ENCODE assay signal across 26 cellular contexts in genomic region chr15:57387011-57387410, GRCh38. TPM values are rescaled to one million over a fixed set of nuclear protein-coding genes. Genes with fewer than 3 reads are reported as not detected.
DNase-seq lines count a peak whose midpoint lies in the region; ATAC-seq and TF ChIP-seq lines count a peak whose summit lies in the region.
"Had no signal": no experiment of that assay in that cellular context is flagged by ENCODE, and none has a peak within 500 bp of the region (broad histone marks: within the 10 kb centered on the region; RNA-seq: fewer than 3 reads in every experiment).

No MANE protein-coding gene starts in this region.

- 60 to 71% methylated on average over 1 to 4 of the region's 4 CpGs for WGBS in endodermal cell (ENCODE audit: insufficient coverage in 1 of 2, insufficient read length in 1 of 2), 2 experiments

- peak overlapping the region; percentile 32 for H3K27ac Mint-ChIP-seq in endodermal cell
- H3K27ac Mint-ChIP-seq: activated naive CD4-positive, alpha-beta T cell treated with anti-CD3 and anti-CD28 coated beads, Interleukin-2, amount 50 U/mL, for 24 hours; B cell; CD8-positive, alpha-beta T cell; stimulated activated naive B cell treated with anti-CD40 and anti-IgM and Interleukin-4, amounts not matched to agents 10 μg/mL and 1 μg/mL and 100 μg/mL, for 72 hours had no signal

- H3K4me3 ChIP-seq in HUES6 (ENCODE audit: low read depth, low read length) = peak overlapping the region; percentile 50
- peak overlapping the region; percentile 18 for H3K4me3 ChIP-seq in endodermal cell (ENCODE audit: low read length)
- H3K4me3 ChIP-seq in left lung = no peak overlapping the region
- H3K4me3 ChIP-seq in stomach smooth muscle (ENCODE audit: low read length in 2 of 2) = no peak overlapping the region
- H3K4me3 ChIP-seq: lung, ovary, SJCRH30, skin epidermis, suprapubic skin had no signal

- DNase-seq in endodermal cell (peak; percentile 43), left lung (no peak), Ammon's horn (ENCODE audit: low spot score) (no peak), G401 (ENCODE audit: low spot score) (no peak)
- DNase-seq in activated CD4-positive, alpha-beta T cell treated with anti-CD3 and anti-CD28 coated beads, Interleukin-2, amount 50 U/mL, for 1 hour = no peak
- DNase-seq: activated CD4-positive, alpha-beta T cell treated with anti-CD3 and anti-CD28 coated beads for 48 hours; amniotic stem cell; CD8-positive, alpha-beta T cell; HCEC 1CT; NCI-H1436 treated with DMSO at 0.1 percent for 48 hours; NCI-H2081 treated with DMSO at 0.1 percent for 48 hours; NCI-H345; SJCRH30; stimulated activated naive B cell treated with anti-CD40 and anti-IgM and Interleukin-4, amounts not matched to agents 10 μg/mL and 1 μg/mL and 100 μg/mL, for 72 hours; T1000 had no signal

- H3K9me3 ChIP-seq in HUES6 (ENCODE audit: control insufficient read depth, insufficient read depth, low read depth, low read length) (no peaks in the 10 kb centered on the region), endodermal cell (ENCODE audit: control insufficient read depth, low read length) (no peaks in the 10 kb centered on the region), left lung (no peaks in the 10 kb centered on the region), stomach smooth muscle (ENCODE audit: control insufficient read depth in 2 of 2, low read length in 2 of 2) (no peaks in the 10 kb centered on the region)
- H3K9me3 ChIP-seq: ovary, SJCRH30, suprapubic skin had no signal

- peaks cover 79% of the 10 kb centered on the region for H3K4me1 Mint-ChIP-seq in endodermal cell
- H3K4me1 Mint-ChIP-seq: activated naive CD4-positive, alpha-beta T cell treated with anti-CD3 and anti-CD28 coated beads, Interleukin-2, amount 50 U/mL, for 24 hours; B cell; stimulated activated naive B cell treated with anti-CD40 and anti-IgM and Interleukin-4, amounts not matched to agents 10 μg/mL and 1 μg/mL and 100 μg/mL, for 72 hours had no signal

- ATAC-seq in left lung (no peak), GM18873 (IDR thresholded peaks at IDR 0.05; ENCODE audit: low FRiP score, unreplicated experiment) (no peak)
- ATAC-seq: CD8-positive, alpha-beta T cell; stimulated activated naive B cell treated with anti-CD40 and anti-IgM and Interleukin-4, amounts not matched to agents 10 μg/mL and 1 μg/mL and 100 μg/mL, for 72 hours had no signal

- intact Hi-C loops in left lung (cut with DNase I) = no loop called here

- H3K4me3 Mint-ChIP-seq in endodermal cell = peak overlapping the region; percentile 25
- H3K4me3 Mint-ChIP-seq: activated naive CD4-positive, alpha-beta T cell treated with anti-CD3 and anti-CD28 coated beads, Interleukin-2, amount 50 U/mL, for 24 hours; B cell; CD8-positive, alpha-beta T cell; stimulated activated naive B cell treated with anti-CD40 and anti-IgM and Interleukin-4, amounts not matched to agents 10 μg/mL and 1 μg/mL and 100 μg/mL, for 72 hours had no signal

- H3K36me3 ChIP-seq in HUES6 (ENCODE audit: control insufficient read depth, insufficient read depth, low read length) (no peaks in the 10 kb centered on the region), endodermal cell (ENCODE audit: control insufficient read depth, insufficient read depth, low read length) (peaks cover 16% of the 10 kb centered on the region), left lung (no peaks in the 10 kb centered on the region), stomach smooth muscle (ENCODE audit: control insufficient read depth in 2 of 2, insufficient read depth in 2 of 2, low read length in 2 of 2) (no peaks in the 10 kb centered on the region)
- H3K36me3 ChIP-seq: ovary, SJCRH30, suprapubic skin had no signal

- H3K9ac ChIP-seq in HUES6 (ENCODE audit: low read length) = peak overlapping the region; percentile 52
- H3K9ac ChIP-seq in endodermal cell (ENCODE audit: extremely low read depth, low read length, poor library complexity, severe bottlenecking) = peak overlapping the region; percentile 27
- no peak overlapping the region for H3K9ac ChIP-seq in stomach smooth muscle (ENCODE audit: low read length in 2 of 2)

- H3K27me3 ChIP-seq in HUES6 (ENCODE audit: control insufficient read depth, insufficient read depth, low read length) = no peaks in the 10 kb centered on the region
- no peaks in the 10 kb centered on the region for H3K27me3 ChIP-seq in endodermal cell (ENCODE audit: control insufficient read depth, insufficient read depth, low read length, poor library complexity, severe bottlenecking)
- H3K27me3 ChIP-seq in left lung = no peaks in the 10 kb centered on the region
- no peaks in the 10 kb centered on the region for H3K27me3 ChIP-seq in stomach smooth muscle (ENCODE audit: control insufficient read depth in 1 of 2, insufficient read depth in 2 of 2, low read length in 2 of 2)
- H3K27me3 ChIP-seq: ovary, SJCRH30, suprapubic skin had no signal

- TF ChIP-seq CTCF in endodermal cell (conservative IDR thresholded peaks at IDR 0.05) (no peak), left lung (IDR thresholded peaks at IDR 0.05) (no peak)

- in situ Hi-C loops in G401 (cut with HindIII; ENCODE audit: low sequenced_read_pairs) = no loop called here

- no peaks in the 10 kb centered on the region for H3K9me3 Mint-ChIP-seq in endodermal cell
- H3K9me3 Mint-ChIP-seq: activated naive CD4-positive, alpha-beta T cell treated with anti-CD3 and anti-CD28 coated beads, Interleukin-2, amount 50 U/mL, for 24 hours; CD8-positive, alpha-beta T cell; stimulated activated naive B cell treated with anti-CD40 and anti-IgM and Interleukin-4, amounts not matched to agents 10 μg/mL and 1 μg/mL and 100 μg/mL, for 72 hours had no signal

- H3K4me1 ChIP-seq in HUES6 (ENCODE audit: control insufficient read depth, insufficient read depth, low read length) = peaks cover 72% of the 10 kb centered on the region
- H3K4me1 ChIP-seq in endodermal cell (ENCODE audit: control insufficient read depth, insufficient read depth, low read length) = peaks cover 42% of the 10 kb centered on the region
- H3K4me1 ChIP-seq in left lung = peaks cover 12 to 21% of the 10 kb centered on the region in 2 donors
- peaks cover 73% of the 10 kb centered on the region for H3K4me1 ChIP-seq in stomach smooth muscle (ENCODE audit: control insufficient read depth, insufficient read depth, low read length)
- H3K4me1 ChIP-seq: SJCRH30 had no signal

- H3K27me3 Mint-ChIP-seq in endodermal cell (ENCODE audit: insufficient read depth) = no peaks in the 10 kb centered on the region

- H3K27ac ChIP-seq in HUES6 (ENCODE audit: low read depth, low read length) (peak overlapping the region; percentile 92), endodermal cell (ENCODE audit: low read depth, low read length) (peak overlapping the region; percentile 64), left lung (peak overlapping the region; percentile 53 to 61), stomach smooth muscle (ENCODE audit: low read length) (peak overlapping the region; percentile 62)
- H3K27ac ChIP-seq: ovary, SJCRH30, VCaP had no signal

- peaks cover 20% of the 10 kb centered on the region for H3K36me3 Mint-ChIP-seq in endodermal cell (ENCODE audit: low read depth)
- H3K36me3 Mint-ChIP-seq: activated naive CD4-positive, alpha-beta T cell treated with anti-CD3 and anti-CD28 coated beads, Interleukin-2, amount 50 U/mL, for 24 hours; CD8-positive, alpha-beta T cell; stimulated activated naive B cell treated with anti-CD40 and anti-IgM and Interleukin-4, amounts not matched to agents 10 μg/mL and 1 μg/mL and 100 μg/mL, for 72 hours had no signal

RNA-seq across cellular contexts. Expression of gene CGNL1, which starts 10.7 kb away (rescaled TPM):
- total RNA-seq in endodermal cell (10 to 100 TPM; 82.6 to 98.0 TPM), left lung (10 to 100 TPM; 31.2 to 68.1 TPM)
- polyA plus RNA-seq in endodermal cell (2013, experiment 1 of 2) = 15.1 TPM
- 15.8 TPM for polyA plus RNA-seq in endodermal cell (2013, experiment 2 of 2)
- total RNA-seq in G401 (2014; rRNA removed; shearing (Covaris generic)) = 91.2 and 121 TPM in 2 replicates
- total RNA-seq: activated CD8-positive, alpha-beta memory T cell treated with anti-CD3 and anti-CD28 coated beads for 36 hours; CD8-positive, alpha-beta T cell had no signal

Comparison
In these comparisons a context has a peak if more than half of its experiments do, and no peak if none do; other contexts are left out.
1. H3K4me3 ChIP-seq: peak in HUES6 (single experiment) and endodermal cell (single experiment); none in left lung (0 of 2) and stomach smooth muscle (0 of 2).
2. H3K9ac ChIP-seq: peak in HUES6 (single experiment) and endodermal cell (single experiment); none in stomach smooth muscle (0 of 2).
3. Peak in every context shown above with its lines, with median percentiles within 50 percentile points of each other: H3K27ac ChIP-seq.